Comparison of ENCODE assay signal across 9 cellular contexts in the genomic region with DNA sequence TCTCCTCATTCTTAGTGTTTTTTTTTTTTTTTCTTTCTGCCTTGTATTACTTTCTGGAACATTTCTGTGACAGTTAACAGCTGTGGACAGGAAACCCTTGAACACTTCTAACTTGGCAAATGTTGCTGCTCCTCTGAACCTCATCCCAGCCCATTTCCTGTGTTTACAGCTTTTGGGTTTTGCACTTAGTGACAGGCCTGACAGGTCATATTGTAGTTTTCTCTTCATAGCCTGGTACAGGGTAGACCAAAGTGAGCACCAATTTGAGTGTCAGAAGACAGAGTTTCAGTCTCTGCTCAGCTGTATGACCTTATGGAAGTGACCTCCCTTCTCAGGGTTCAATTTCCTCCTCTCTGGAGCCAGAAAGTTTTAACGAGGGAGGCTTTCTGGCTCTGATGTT.
DNase-seq lines count a peak whose midpoint lies in the region; ATAC-seq, FAIRE-seq and TF ChIP-seq lines count a peak whose summit lies in the region.
"Had no signal": no experiment of that assay in that cellular context is flagged by ENCODE, and none has a peak within 500 bp of the region (broad histone marks: within the 10 kb centered on the region; RNA-seq: fewer than 3 reads in every experiment).

No MANE protein-coding gene starts in this region.

- DNase-seq in GM12891 (ENCODE audit: insufficient read length, low spot score) (no peak), NAMALWA (ENCODE audit: low spot score) (peak; percentile 63), adipocyte (ENCODE audit: low read depth) (peak; percentile 55), aorta (no peak), neural progenitor cell (ENCODE audit: low spot score) (no peak), SHP77 (lab: John Stamatoyannopoulos, UW) (no peak)

- H3K9ac ChIP-seq in adipocyte (ENCODE audit: low read length) (peak overlapping the region; percentile 71), neural progenitor cell (no peak overlapping the region)

- ATAC-seq in GM21723 (IDR thresholded peaks at IDR 0.05; ENCODE audit: unreplicated experiment) (peak; percentile 75), aorta (ENCODE audit: low FRiP score) (peak; percentile 66)
- ATAC-seq: Panc1 had no signal

- H3F3A ChIP-seq in neural progenitor cell (ENCODE audit: low read depth) = peaks cover 12% of the 10 kb centered on the region

- H3K79me2 ChIP-seq in neural progenitor cell (ENCODE audit: low read depth) = no peaks in the 10 kb centered on the region

- no peaks in the 10 kb centered on the region for H4K20me1 ChIP-seq in neural progenitor cell (ENCODE audit: low read depth)

- peaks cover 24% of the 10 kb centered on the region for H3K4me1 Mint-ChIP-seq in neural progenitor cell

- H3K27me3 Mint-ChIP-seq in neural progenitor cell (ENCODE audit: insufficient read depth, low read depth) = peaks cover 2% of the 10 kb centered on the region

- H2AFZ ChIP-seq in neural progenitor cell (replicated peaks) = no peak overlapping the region

- WGBS in mesodermal cell (ENCODE audit: insufficient coverage in 2 of 2), 2 experiments = no CpG with 5 or more reads among the region's 1 CpG
- WGBS in aorta, 2 donors = 4 to 5% methylated on average over 1 of the region's 1 CpG

- H3K4me3 Mint-ChIP-seq in neural progenitor cell = no peak overlapping the region

- intact Hi-C loops in aorta (cut with DNase I) = loop anchor here (5.0 to 10.0 kb wide), 2 partner anchors 90 to 118 kb away; partner anchors contain the start of gene STIM1 (in 1 of the 2)

- no peaks in the 10 kb centered on the region for H3K36me3 Mint-ChIP-seq in neural progenitor cell

- H3K4me3 ChIP-seq in adipocyte (ENCODE audit: low read length) (no peak overlapping the region), mesodermal cell (ENCODE audit: extremely low read depth, insufficient read depth, low read length, poor library complexity, severe bottlenecking) (no peak overlapping the region), aorta (ENCODE audit: low read length in 2 of 2) (no peak overlapping the region), neural progenitor cell (no peak overlapping the region)

- peaks cover 65% of the 10 kb centered on the region for H3K4me1 ChIP-seq in adipocyte (ENCODE audit: control insufficient read depth, insufficient read depth, low read length)
- H3K4me1 ChIP-seq in mesodermal cell (ENCODE audit: control insufficient read depth, insufficient read depth, low read length, poor library complexity, severe bottlenecking) = peaks cover 21% of the 10 kb centered on the region
- H3K4me1 ChIP-seq in aorta (ENCODE audit: control insufficient read depth in 1 of 2, insufficient read depth in 2 of 2, low read length in 2 of 2) = peaks cover 7 to 32% of the 10 kb centered on the region in 2 donors
- H3K4me1 ChIP-seq in neural progenitor cell = peaks cover 16% of the 10 kb centered on the region

- H3K27ac ChIP-seq in mesodermal cell (ENCODE audit: low read depth, low read length, severe bottlenecking) (peak overlapping the region; percentile 68), aorta (ENCODE audit: low read depth in 1 of 2, low read length in 2 of 2) (peak overlapping the region; percentile 84 to 91), neural progenitor cell (no peak overlapping the region)

- H3K36me3 ChIP-seq in adipocyte (ENCODE audit: control insufficient read depth, insufficient read depth, low read length, severe bottlenecking) = no peaks in the 10 kb centered on the region
- H3K36me3 ChIP-seq in mesodermal cell (ENCODE audit: control insufficient read depth, insufficient read depth, low read length) = no peaks in the 10 kb centered on the region
- H3K36me3 ChIP-seq in aorta (ENCODE audit: control insufficient read depth in 1 of 2, insufficient read depth in 2 of 2, low read length in 1 of 2) = no peaks in the 10 kb centered on the region
- H3K36me3 ChIP-seq in neural progenitor cell = no peaks in the 10 kb centered on the region

- no peaks in the 10 kb centered on the region for H3K27me3 ChIP-seq in adipocyte (replicated peaks; ENCODE audit: control insufficient read depth, insufficient read depth, low read length)
- H3K27me3 ChIP-seq in aorta (ENCODE audit: control insufficient read depth in 1 of 2, insufficient read depth in 2 of 2, low read length in 1 of 2) = no peaks in the 10 kb centered on the region
- no peaks in the 10 kb centered on the region for H3K27me3 ChIP-seq in neural progenitor cell

- no peaks in the 10 kb centered on the region for H3K9me3 Mint-ChIP-seq in neural progenitor cell

- no peaks in the 10 kb centered on the region for H3K9me3 ChIP-seq in adipocyte (ENCODE audit: control insufficient read depth, low read length)
- H3K9me3 ChIP-seq in mesodermal cell (ENCODE audit: control insufficient read depth, low read length) = no peaks in the 10 kb centered on the region
- no peaks in the 10 kb centered on the region for H3K9me3 ChIP-seq in aorta (ENCODE audit: control insufficient read depth, low read length)
- no peaks in the 10 kb centered on the region for H3K9me3 ChIP-seq in neural progenitor cell (ENCODE audit: low read depth)

- no peak for TF ChIP-seq CTCF in neural progenitor cell (IDR thresholded peaks at IDR 0.05)

- peak; percentile 92 for FAIRE-seq in GM12891 (lab: Jason Lieb, UNC)

- H3K4me2 ChIP-seq in neural progenitor cell = no peak overlapping the region

- TF ChIP-seq POLR2A in GM12891 (IDR thresholded peaks at IDR 0.05; ENCODE audit: low read depth, low read length) = no peak

- H3K27ac Mint-ChIP-seq in neural progenitor cell = no peak overlapping the region

TF ChIP-seq in GM12891, 5 proteins besides CTCF, POLR2A, EP300 and RAD21:
- TF ChIP-seq SPI1 (IDR thresholded peaks at IDR 0.05; ENCODE audit: low read depth, low read length) (no peak), POLR2AphosphoS5 (IDR thresholded peaks at IDR 0.05; ENCODE audit: low read depth, low read length) (no peak), TAF1 (IDR thresholded peaks at IDR 0.05; ENCODE audit: low read depth, low read length) (no peak), POU2F2 (IDR thresholded peaks at IDR 0.05; ENCODE audit: low read depth, low read length) (no peak), PAX5 (IDR thresholded peaks at IDR 0.05; ENCODE audit: insufficient read depth, low read length, severe bottlenecking) (no peak)

Comparison
In these comparisons a context has a peak if more than half of its experiments do, and no peak if none do; other contexts are left out.
1. DNase-seq: peak in NAMALWA (single experiment) and adipocyte (single experiment); none in GM12891 (single experiment), aorta (0 of 2), neural progenitor cell (single experiment) and SHP77 (0 of 2).